Comparison of ENCODE assay signal across 1 cellular context in genomic region chr5:181246276-181247050, GRCh38.
TF ChIP-seq lines count a peak whose summit lies in the region.

No MANE protein-coding gene starts in this region.

TF ChIP-seq in SK-N-SH, 30 proteins besides CTCF, POLR2A, EP300 and RAD21 (continued from another document):
- TF ChIP-seq REST (IDR thresholded peaks at IDR 0.05; ENCODE audit: low read depth, low read length) (0 out of 2 replicates have a peak, but pooled peaks have one; percentile 6), FOXM1 (IDR thresholded peaks at IDR 0.05; ENCODE audit: low read depth) (no peak), FOSL2 (IDR thresholded peaks at IDR 0.05; ENCODE audit: borderline replicate concordance, low read depth) (no peak), MAX (IDR thresholded peaks at IDR 0.05; ENCODE audit: low read depth) (peak; percentile 82), TAF1 (IDR thresholded peaks at IDR 0.05; ENCODE audit: borderline replicate concordance, low read depth, low read length) (peak; percentile 78), TCF12 (IDR thresholded peaks at IDR 0.05) (0 out of 2 replicates have a peak, but pooled peaks have one; percentile 9), POLR2AphosphoS5 (IDR thresholded peaks at IDR 0.05; ENCODE audit: low read depth, low read length) (peak; percentile 75; the same call in 1 of the 2 replicates)
- TF ChIP-seq, protein P1, sequence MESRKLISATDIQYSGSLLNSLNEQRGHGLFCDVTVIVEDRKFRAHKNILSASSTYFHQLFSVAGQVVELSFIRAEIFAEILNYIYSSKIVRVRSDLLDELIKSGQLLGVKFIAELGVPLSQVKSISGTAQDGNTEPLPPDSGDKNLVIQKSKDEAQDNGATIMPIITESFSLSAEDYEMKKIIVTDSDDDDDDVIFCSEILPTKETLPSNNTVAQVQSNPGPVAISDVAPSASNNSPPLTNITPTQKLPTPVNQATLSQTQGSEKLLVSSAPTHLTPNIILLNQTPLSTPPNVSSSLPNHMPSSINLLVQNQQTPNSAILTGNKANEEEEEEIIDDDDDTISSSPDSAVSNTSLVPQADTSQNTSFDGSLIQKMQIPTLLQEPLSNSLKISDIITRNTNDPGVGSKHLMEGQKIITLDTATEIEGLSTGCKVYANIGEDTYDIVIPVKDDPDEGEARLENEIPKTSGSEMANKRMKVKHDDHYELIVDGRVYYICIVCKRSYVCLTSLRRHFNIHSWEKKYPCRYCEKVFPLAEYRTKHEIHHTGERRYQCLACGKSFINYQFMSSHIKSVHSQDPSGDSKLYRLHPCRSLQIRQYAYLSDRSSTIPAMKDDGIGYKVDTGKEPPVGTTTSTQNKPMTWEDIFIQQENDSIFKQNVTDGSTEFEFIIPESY (IDR thresholded peaks at IDR 0.05; ENCODE audit: borderline replicate concordance, low read depth): peak; percentile 94
- TF ChIP-seq, protein P2, sequence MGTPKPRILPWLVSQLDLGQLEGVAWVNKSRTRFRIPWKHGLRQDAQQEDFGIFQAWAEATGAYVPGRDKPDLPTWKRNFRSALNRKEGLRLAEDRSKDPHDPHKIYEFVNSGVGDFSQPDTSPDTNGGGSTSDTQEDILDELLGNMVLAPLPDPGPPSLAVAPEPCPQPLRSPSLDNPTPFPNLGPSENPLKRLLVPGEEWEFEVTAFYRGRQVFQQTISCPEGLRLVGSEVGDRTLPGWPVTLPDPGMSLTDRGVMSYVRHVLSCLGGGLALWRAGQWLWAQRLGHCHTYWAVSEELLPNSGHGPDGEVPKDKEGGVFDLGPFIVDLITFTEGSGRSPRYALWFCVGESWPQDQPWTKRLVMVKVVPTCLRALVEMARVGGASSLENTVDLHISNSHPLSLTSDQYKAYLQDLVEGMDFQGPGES (IDR thresholded peaks at IDR 0.05; ENCODE audit: low read depth, low read length): no peak
